Comparison of ENCODE assay signal across 14 cellular contexts in genomic region chr10:75243426-75243825, GRCh38. TPM values are rescaled to one million over a fixed set of nuclear protein-coding genes. Genes with fewer than 3 reads are reported as not detected.
DNase-seq lines count a peak whose midpoint lies in the region; ATAC-seq and TF ChIP-seq lines count a peak whose summit lies in the region.
"Had no signal": no experiment of that assay in that cellular context is flagged by ENCODE, and none has a peak within 500 bp of the region (broad histone marks: within the 10 kb centered on the region; RNA-seq: fewer than 3 reads in every experiment).

No MANE protein-coding gene starts in this region.

- DNase-seq in HT-29 (ENCODE audit: low spot score) (peak; percentile 51), SW480 (ENCODE audit: low spot score) (peak; percentile 75), sciatic nerve (ENCODE audit: low spot score) (peak; percentile 27), omental fat pad (ENCODE audit: low spot score) (no peak), NOMO-1 treated with dmso at 0.1 percent for 144 hours (lab: John Stamatoyannopoulos, UW; ENCODE audit: unreplicated experiment) (no peak), NCI-H1417 treated with DMSO at 0.1 percent for 48 hours (lab: John Stamatoyannopoulos, UW) (no peak)
- DNase-seq: CD8-positive, alpha-beta T cell; NCI-H1105; NCI-H1694 treated with DMSO at 0.1 percent for 48 hours; NCI-H774; SIG-M5 had no signal

- intact Hi-C loops in sciatic nerve (cut with DNase I), result no loop called here

- no peak for TF ChIP-seq CTCF in omental fat pad (IDR thresholded peaks at IDR 0.05)

- peak; percentile 90 for ATAC-seq in esophagus mucosa
- no peak for ATAC-seq in sciatic nerve
- no peak for ATAC-seq in omental fat pad (ENCODE audit: low FRiP score)
- no peak for ATAC-seq in HG02763 (IDR thresholded peaks at IDR 0.05; ENCODE audit: unreplicated experiment)
- ATAC-seq: CD8-positive, alpha-beta T cell; SK-N-SH treated with all-trans-retinoic acid at 6 μM for 48 hours had no signal

RNA-seq across cellular contexts. Expression of gene COMTD1, which starts 7.7 kb away (rescaled TPM):
- 114 and 124 TPM in 2 replicates for total RNA-seq in HT-29 (2014; rRNA removed; shearing (Covaris generic))
- total RNA-seq in esophagus mucosa (106 TPM), sciatic nerve (13.0 TPM), omental fat pad (10 to 100 TPM; 16.1 to 30.6 (median 24.3) TPM)

RNA-seq across cellular contexts. Expression of gene VDAC2, which starts 32.8 kb away (rescaled TPM):
- 66.0 and 83.2 TPM in 2 replicates for total RNA-seq in HT-29 (2014; rRNA removed; shearing (Covaris generic))
- total RNA-seq in esophagus mucosa (356 TPM), sciatic nerve (120 TPM), omental fat pad (100 to 1,000 TPM; 111 to 143 (median 131) TPM)

Comparison
In these comparisons a context has a peak if more than half of its experiments do, and no peak if none do; other contexts are left out.
1. DNase-seq: peak in HT-29 (single experiment), SW480 (single experiment) and sciatic nerve (single experiment); none in omental fat pad (single experiment), NOMO-1 treated with dmso at 0.1 percent for 144 hours (single experiment) and NCI-H1417 treated with DMSO at 0.1 percent for 48 hours (single experiment).